ENCODE assay signal across 8 cellular contexts in genomic region chrX:71283409-71284143, GRCh38. TPM values are rescaled to one million over a fixed set of nuclear protein-coding genes. Genes with fewer than 3 reads are reported as not detected.
DNase-seq lines count a peak whose midpoint lies in the region; ATAC-seq, FAIRE-seq and TF ChIP-seq lines count a peak whose summit lies in the region.

Gene NONO, plus strand, starts transcription at chrX:71283635. Its CDS starts 7,003 bp downstream, at chrX:71290638.

- no peak for TF ChIP-seq RAD21 in HepG2 (CRISPR knock-in tag; IDR thresholded peaks at IDR 0.05)

- ATAC-seq in GM19395 (IDR thresholded peaks at IDR 0.05; ENCODE audit: unreplicated experiment) (peak; percentile 84), HG03565 (IDR thresholded peaks at IDR 0.05; ENCODE audit: unreplicated experiment) (peak; percentile 92), HepG2 (peak; percentile 94)

- BruUV-seq in HepG2 (replicated peaks; lab: Mats Ljungman, UMichigan), result TSS peak; percentile 76

- peaks cover 47% of the 10 kb centered on the region for H3K79me2 ChIP-seq in HepG2 (ENCODE audit: insufficient read depth, low read length)

- no peaks in the 10 kb centered on the region for H3K9me3 ChIP-seq in HepG2 (ENCODE audit: low read length)

- peaks cover 21% of the 10 kb centered on the region for H3K4me1 ChIP-seq in HepG2 (ENCODE audit: insufficient read depth, low read length)

- peak within 1 kb of the TSS; percentile 92 for H3K9ac ChIP-seq in HepG2 (ENCODE audit: insufficient read depth, low read depth, low read length)

- TF ChIP-seq CTCF in C4-2B (conservative IDR thresholded peaks at IDR 0.05), result peak; percentile 25; the same call in 1 of the 2 replicates
- TF ChIP-seq CTCF in HepG2 (CRISPR knock-in tag; IDR thresholded peaks at IDR 0.05), result peak; percentile 30; the same call in 1 of the 2 replicates

- POLR2A ChIA-PET in HepG2 (lab: Yijun Ruan, JAX), result interaction anchor here (0.6 to 2.6 kb wide), 20 partner anchors 9 to 313 kb away, joined by 3 to 54 read pairs (median 6); partner anchors contain the start of genes ITGB1BP2, MED12, OGT and TAF1

- H3K27ac ChIP-seq in C4-2B (peak within 1 kb of the TSS; percentile 88), HepG2 (ENCODE audit: extremely low read length, insufficient read depth, low read length) (peak within 1 kb of the TSS; percentile 91)

- intact Hi-C loops in HepG2 (cut with micrococcal nuclease; ENCODE audit: unreplicated experiment), result loop anchor here (1.0 to 5.0 kb wide), 3 partner anchors 56 to 101 kb away; partner anchors contain the start of gene TAF1

- peak within 1 kb of the TSS; percentile 74 for H3K4me2 ChIP-seq in HepG2 (ENCODE audit: low read depth, low read length)

- H3K4me3 ChIP-seq in HepG2 (replicated peaks in 1 of 3; ENCODE audit: insufficient read depth in 1 of 3, low read depth in 2 of 3, low read length in 3 of 3), result peak within 1 kb of the TSS; percentile 66 to 81 (median 68)

- 0% methylated on average over 29 of the region's 56 CpGs for WGBS in HepG2 (ENCODE audit: low lambda C conversion rate)

- TF ChIP-seq EP300 in HepG2 (IDR thresholded peaks at IDR 0.05; ENCODE audit: low read depth in 2 of 2, low read length in 2 of 2), result no peak
- no peak for TF ChIP-seq EP300 in HepG2 (CRISPR knock-in tag; IDR thresholded peaks at IDR 0.05; ENCODE audit: borderline replicate concordance)

- in situ Hi-C loops in HepG2 (cut with HindIII; ENCODE audit: extremely low pct_ligation_motif_present, low pct_unique_long_range_greater_than_20kb), result loop anchor here (10.0 kb wide), 1 partner anchor 59 kb away; the partner anchor contains the start of gene GJB1

- H3K27me3 ChIP-seq in HepG2 (ENCODE audit: control insufficient read depth in 1 of 2, insufficient read depth in 2 of 2, low read length in 2 of 2), result no peaks in the 10 kb centered on the region

- no peaks in the 10 kb centered on the region; a peak in 1 of 5 replicates for H3K36me3 ChIP-seq in HepG2 (replicated peaks in 1 of 2; ENCODE audit: control insufficient read depth in 1 of 2, insufficient read depth in 2 of 2, low read length in 2 of 2)

- DNase-seq in NCI-H82 (lab: John Stamatoyannopoulos, UW), result peak; percentile 99
- peak; percentile 74 to 80 for DNase-seq in activated CD4-positive, alpha-beta T cell treated with anti-CD3 and anti-CD28 coated beads, Interleukin-2, amount 50 U/mL, for 48 hours
- DNase-seq in dermis microvascular lymphatic vessel endothelial cell (ENCODE audit: low read depth in 2 of 2), result peak; percentile 98
- peak; percentile 97 for DNase-seq in HepG2 (ENCODE audit: low spot score)
- DNase-seq in stimulated activated CD4-positive, alpha-beta T cell treated with anti-CD3 and anti-CD28 coated beads, Interleukin-4, amount 100 ng/mL, for 1 hour, result peak; percentile 73

- peak; percentile 62 to 64 for TF ChIP-seq POLR2A in HepG2 (IDR thresholded peaks at IDR 0.05; ENCODE audit: insufficient read depth in 1 of 2, low read depth in 2 of 2, low read length in 2 of 2)

- CTCF ChIA-PET in HepG2 (lab: Yijun Ruan, JAX; ENCODE audit: low intra/inter-chr PET ratio, low total read pairs), result no interaction called here

- FAIRE-seq in HepG2 (lab: Jason Lieb, UNC), result peak; percentile 100

- peaks cover 20% of the 10 kb centered on the region for H4K20me1 ChIP-seq in HepG2 (ENCODE audit: insufficient read depth, low read length)

- peak within 1 kb of the TSS; percentile 54 for H2AFZ ChIP-seq in HepG2 (ENCODE audit: low read length)

TF ChIP-seq in HepG2, 621 proteins besides CTCF, POLR2A, EP300 and RAD21 (continues in another document):
- TF ChIP-seq CENPBD1 (CRISPR knock-in tag; IDR thresholded peaks at IDR 0.05; ENCODE audit: borderline replicate concordance, low read depth) (no peak), POLR2G (IDR thresholded peaks at IDR 0.05; ENCODE audit: low read depth, low read length) (peak; percentile 87), PATZ1 (CRISPR knock-in tag; IDR thresholded peaks at IDR 0.05) (no peak), KMT2B (CRISPR knock-in tag; IDR thresholded peaks at IDR 0.05) (0 out of 2 replicates have a peak, but pooled peaks have one; percentile 37), SP2 (CRISPR knock-in tag; IDR thresholded peaks at IDR 0.05) (peak; percentile 89), KMT2A (CRISPR knock-in tag; IDR thresholded peaks at IDR 0.05) (no peak), ZNF720 (CRISPR knock-in tag; IDR thresholded peaks at IDR 0.05) (no peak), ZNF687 (CRISPR knock-in tag; IDR thresholded peaks at IDR 0.05) (peak; percentile 79), ZMAT3 (CRISPR knock-in tag; conservative IDR thresholded peaks at IDR 0.05) (no peak), POGZ (CRISPR knock-in tag; IDR thresholded peaks at IDR 0.05) (peak; percentile 29; the same call in 1 of the 2 replicates)

RNA-seq across cellular contexts. Expression of gene NONO, which starts in this region (rescaled TPM):
- total RNA-seq in dermis microvascular lymphatic vessel endothelial cell, result 353 and 381 TPM in 2 replicates
- 387 and 408 TPM in 2 replicates for total RNA-seq in HepG2 (2016; rRNA removed; fragmentation: Illumina TruSeq; extraction: Trizol)
- total RNA-seq in HepG2 (2016; cell fraction: cytosol; rRNA removed; fragmentation: Illumina TruSeq; extraction: Trizol; ENCODE audit: low read depth), result 83.7 and 96.2 TPM in 2 replicates
- 357 and 407 TPM in 2 replicates for total RNA-seq in HepG2 (2016; cell fraction: insoluble cytoplasmic fraction; rRNA removed; fragmentation: Illumina TruSeq; extraction: Trizol)
- 204 and 232 TPM in 2 replicates for total RNA-seq in HepG2 (2016; cell fraction: membrane; rRNA removed; fragmentation: Illumina TruSeq; extraction: Trizol)
- 276 and 309 TPM in 2 replicates for total RNA-seq in HepG2 (2016; cell fraction: nucleus; rRNA removed; fragmentation: Illumina TruSeq; extraction: Trizol)
- 552 and 605 TPM in 2 replicates for polyA plus RNA-seq in HepG2 (2011; rRNA removed)
- polyA plus RNA-seq in HepG2 (2011; cell fraction: cytosol; rRNA removed), result 203 and 275 TPM in 2 replicates
- 485 and 567 TPM in 2 replicates for polyA plus RNA-seq in HepG2 (2011; cell fraction: nucleus; rRNA removed)
- 362 and 372 TPM in 2 replicates for polyA plus RNA-seq in HepG2 (2012)
- polyA plus RNA-seq in HepG2 (2016; cell fraction: cytosol; fragmentation: Illumina TruSeq; extraction: Trizol; ENCODE audit: low read depth), result 48.7 and 62.5 TPM in 2 replicates
- polyA plus RNA-seq in HepG2 (2016; cell fraction: insoluble cytoplasmic fraction; fragmentation: Illumina TruSeq; extraction: Trizol; ENCODE audit: low read depth), result 393 and 468 TPM in 2 replicates
- 164 and 203 TPM in 2 replicates for polyA plus RNA-seq in HepG2 (2016; cell fraction: membrane; fragmentation: Illumina TruSeq; extraction: Trizol; ENCODE audit: low read depth)
- 514 and 576 TPM in 2 replicates for polyA plus RNA-seq in HepG2 (2016; cell fraction: nucleus; fragmentation: Illumina TruSeq; extraction: Trizol; ENCODE audit: insufficient read depth, low read depth)
- 327 and 803 TPM in 2 replicates for polyA minus RNA-seq in HepG2 (2011; rRNA and poly(A)+ RNA removed; ENCODE audit: low replicate concordance)
- polyA minus RNA-seq in HepG2 (2011; cell fraction: cytosol; rRNA and poly(A)+ RNA removed), result 186 and 264 TPM in 2 replicates
- 151 and 173 TPM in 2 replicates for polyA minus RNA-seq in HepG2 (2011; cell fraction: nucleus; rRNA and poly(A)+ RNA removed)

Comparison
In these comparisons a context has a peak if more than half of its experiments do, and no peak if none do; other contexts are left out.
1. Peak in every context shown above with its lines: DNase-seq, ATAC-seq, H3K4me3 ChIP-seq and H3K27ac ChIP-seq.